Comparison of ENCODE assay signal across 25 cellular contexts in the genomic region with DNA sequence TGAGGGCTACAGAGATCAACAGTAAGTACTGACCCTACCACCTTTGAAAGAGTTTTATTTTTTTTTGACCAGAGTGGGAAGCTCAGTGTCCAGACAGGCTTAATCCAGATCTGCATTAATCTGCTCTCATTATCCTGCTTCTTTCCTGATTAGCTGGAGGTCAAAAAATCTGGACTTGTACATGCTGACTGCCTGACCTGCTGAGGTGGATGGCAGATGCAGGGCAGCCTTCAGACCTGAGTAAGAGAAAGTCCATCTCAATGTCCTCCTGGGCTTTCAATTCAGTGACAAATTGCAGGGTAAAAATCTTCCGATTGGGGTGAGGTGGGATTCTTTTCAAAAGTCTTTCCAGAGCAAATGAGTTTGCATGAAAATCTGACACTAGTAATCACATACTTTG.
"Had no signal": no experiment of that assay in that cellular context is flagged by ENCODE, and none has a peak within 500 bp of the region (broad histone marks: within the 10 kb centered on the region; RNA-seq: fewer than 3 reads in every experiment).

No MANE protein-coding gene starts in this region.

- ATAC-seq: esophagus mucosa; gastrocnemius medialis; left lobe of liver; naive thymus-derived CD8-positive, alpha-beta T cell; pancreas; stimulated activated naive B cell treated with anti-CD40 and anti-IgM and Interleukin-4, amounts not matched to agents 10 μg/mL and 1 μg/mL and 100 μg/mL, for 72 hours had no signal

- H3K4me3 ChIP-seq: gastrocnemius medialis, pancreas, right lobe of liver, thoracic aorta, tibial nerve, upper lobe of left lung had no signal

- H3K36me3 ChIP-seq: gastrocnemius medialis, neutrophil, pancreas, right lobe of liver, thoracic aorta, tibial nerve, upper lobe of left lung had no signal

- H3K4me1 Mint-ChIP-seq: endodermal cell; naive thymus-derived CD8-positive, alpha-beta T cell; stimulated activated naive B cell treated with anti-CD40 and anti-IgM and Interleukin-4, amounts not matched to agents 10 μg/mL and 1 μg/mL and 100 μg/mL, for 72 hours had no signal

- FAIRE-seq: colon, kidney, pancreas, small intestine, urothelium cell line had no signal

- H3K27ac ChIP-seq: epithelial cell of prostate, gastrocnemius medialis, neutrophil, pancreas, right lobe of liver, thoracic aorta, tibial nerve, upper lobe of left lung had no signal

- DNase-seq: effector CD8-positive, alpha-beta T cell; endodermal cell; foreskin fibroblast; gastrocnemius medialis; head of caudate nucleus; kidney; mesendoderm; midbrain; naive thymus-derived CD8-positive, alpha-beta T cell; pancreas; right lobe of liver; small intestine; stimulated activated CD4-positive, alpha-beta T cell treated with anti-CD3 and anti-CD28 coated beads, Interleukin-15, amount 100 ng/mL, for 24 hours; stimulated activated CD4-positive, alpha-beta T cell treated with anti-CD3 and anti-CD28 coated beads, Interleukin-2, amount 100 ng/mL, for 48 hours; stimulated activated naive B cell treated with anti-CD40 and anti-IgM and Interleukin-4, amounts not matched to agents 10 μg/mL and 1 μg/mL and 100 μg/mL, for 72 hours; upper lobe of left lung had no signal

- H3K4me3 Mint-ChIP-seq: endodermal cell; naive thymus-derived CD8-positive, alpha-beta T cell; stimulated activated naive B cell treated with anti-CD40 and anti-IgM and Interleukin-4, amounts not matched to agents 10 μg/mL and 1 μg/mL and 100 μg/mL, for 72 hours; stimulated activated naive CD8-positive, alpha-beta T cell treated with anti-CD3 and anti-CD28 coated beads, Interleukin-15, Interleukin-2, amounts not matched to agents 100 ng/mL and 50 ng/mL, for 24 hours had no signal

- H3K9me3 ChIP-seq: gastrocnemius medialis, neutrophil, pancreas, right lobe of liver, thoracic aorta, tibial nerve, upper lobe of left lung had no signal

- H3K36me3 Mint-ChIP-seq: naive thymus-derived CD8-positive, alpha-beta T cell; stimulated activated naive B cell treated with anti-CD40 and anti-IgM and Interleukin-4, amounts not matched to agents 10 μg/mL and 1 μg/mL and 100 μg/mL, for 72 hours had no signal

- H3K27me3 Mint-ChIP-seq: naive thymus-derived CD8-positive, alpha-beta T cell; stimulated activated naive B cell treated with anti-CD40 and anti-IgM and Interleukin-4, amounts not matched to agents 10 μg/mL and 1 μg/mL and 100 μg/mL, for 72 hours; stimulated activated naive CD8-positive, alpha-beta T cell treated with anti-CD3 and anti-CD28 coated beads, Interleukin-15, Interleukin-2, amounts not matched to agents 100 ng/mL and 50 ng/mL, for 24 hours had no signal

- H3K27me3 ChIP-seq: gastrocnemius medialis, neutrophil, pancreas, right lobe of liver, tibial nerve, upper lobe of left lung had no signal

- H3K4me1 ChIP-seq: gastrocnemius medialis, pancreas, right lobe of liver, tibial nerve, upper lobe of left lung had no signal

- H3K27ac Mint-ChIP-seq: endodermal cell; naive thymus-derived CD8-positive, alpha-beta T cell; stimulated activated naive B cell treated with anti-CD40 and anti-IgM and Interleukin-4, amounts not matched to agents 10 μg/mL and 1 μg/mL and 100 μg/mL, for 72 hours; stimulated activated naive CD8-positive, alpha-beta T cell treated with anti-CD3 and anti-CD28 coated beads, Interleukin-15, Interleukin-2, amounts not matched to agents 100 ng/mL and 50 ng/mL, for 24 hours had no signal
